Comparison of ENCODE assay signal across 1 cellular context in genomic region chr2:164671664-164672396, GRCh38.
TF ChIP-seq lines count a peak whose summit lies in the region.

No MANE protein-coding gene starts in this region.

TF ChIP-seq in SK-N-SH treated with all-trans-retinoic acid at 6 μM for 48 hours, 23 proteins besides CTCF, POLR2A, EP300 and RAD21 (continued from another document):
- TF ChIP-seq CREB5 (CRISPR knock-in tag; IDR thresholded peaks at IDR 0.05; ENCODE audit: low read depth) (no peak), GLIS3 (CRISPR knock-in tag; IDR thresholded peaks at IDR 0.05) (no peak), BACH2 (CRISPR knock-in tag; IDR thresholded peaks at IDR 0.05; ENCODE audit: borderline replicate concordance) (no peak)
TF ChIP-seq in SK-N-SH treated with all-trans-retinoic acid at 6 μM for 48 hours: peak in this region for 0.
